Comparison of ENCODE assay signal across 11 cellular contexts in the genomic region with DNA sequence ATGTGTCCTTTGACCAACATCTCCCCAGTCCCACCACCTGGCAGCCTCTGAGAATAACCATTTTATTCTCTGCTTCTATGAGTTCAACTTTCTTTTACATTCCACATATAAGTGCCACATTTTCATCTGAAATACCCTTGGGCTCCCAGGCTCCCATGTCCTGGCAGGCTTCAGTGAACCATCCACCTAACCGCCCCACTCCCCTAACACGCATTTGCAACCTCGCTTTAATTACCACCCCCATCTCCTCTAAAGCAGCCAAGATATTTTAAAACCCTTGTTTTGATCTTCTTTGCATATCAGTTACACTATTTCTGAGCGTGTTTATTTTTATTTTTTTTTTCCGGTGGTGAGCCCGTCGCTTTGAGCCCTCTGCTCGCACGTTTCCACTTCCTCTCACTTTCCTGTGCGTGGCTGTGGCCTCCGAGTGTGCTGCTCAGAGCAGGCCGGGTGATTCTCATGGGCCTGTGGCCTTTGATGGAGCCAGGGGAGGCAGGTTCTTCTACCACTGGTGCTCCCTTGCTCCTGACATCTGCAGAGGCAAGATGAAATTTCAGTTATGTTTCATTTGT.
DNase-seq lines count a peak whose midpoint lies in the region; FAIRE-seq and TF ChIP-seq lines count a peak whose summit lies in the region.
"Had no signal": no experiment of that assay in that cellular context is flagged by ENCODE, and none has a peak within 500 bp of the region (broad histone marks: within the 10 kb centered on the region; RNA-seq: fewer than 3 reads in every experiment).

No MANE protein-coding gene starts in this region.

- no peak for TF ChIP-seq POLR2A in GM12891 (IDR thresholded peaks at IDR 0.05; ENCODE audit: low read depth, low read length)

- DNase-seq in GM12891 (ENCODE audit: insufficient read length, low spot score) (no peak), T-helper 1 cell (peak in 4 of 5 donors; percentile 11 to 69 (median 24)), NCI-H446 treated with DMSO at 0.1 percent for 48 hours (lab: John Stamatoyannopoulos, UW) (no peak), retina (no peak), HPDE6-E6E7 (ENCODE audit: extremely low spot score) (no peak), GM10266 (ENCODE audit: extremely low spot score) (no peak)
- peak; percentile 60 for DNase-seq in activated effector memory CD4-positive, alpha-beta T cell treated with Interleukin-2 at 50 U/mL for 16 hours
- peak; percentile 59 for DNase-seq in stimulated activated CD4-positive, alpha-beta T cell treated with anti-CD3 and anti-CD28 coated beads, Interleukin-15, amount 100 ng/mL, for 24 hours
- DNase-seq: DMS 273 treated with DMSO at 0.1 percent for 48 hours, kidney, NCI-H226 had no signal

- FAIRE-seq in GM12891 (lab: Jason Lieb, UNC), result peak; percentile 5
- FAIRE-seq: kidney had no signal

- TF ChIP-seq CTCF in GM10266 (IDR thresholded peaks at IDR 0.05; ENCODE audit: control insufficient read depth, insufficient read depth, low read depth, missing control alignments), result no peak

TF ChIP-seq in GM12891, 5 proteins besides CTCF, POLR2A, EP300 and RAD21:
- TF ChIP-seq SPI1 (IDR thresholded peaks at IDR 0.05; ENCODE audit: low read depth, low read length) (peak; percentile 63), POLR2AphosphoS5 (IDR thresholded peaks at IDR 0.05; ENCODE audit: low read depth, low read length) (no peak), POU2F2 (IDR thresholded peaks at IDR 0.05; ENCODE audit: low read depth, low read length) (no peak), TAF1 (IDR thresholded peaks at IDR 0.05; ENCODE audit: low read depth, low read length) (no peak)

Comparison
In these comparisons a context has a peak if more than half of its experiments do, and no peak if none do; other contexts are left out.
1. DNase-seq: peak in T-helper 1 cell (4 of 5), activated effector memory CD4-positive, alpha-beta T cell treated with Interleukin-2 at 50 U/mL for 16 hours (single experiment) and stimulated activated CD4-positive, alpha-beta T cell treated with anti-CD3 and anti-CD28 coated beads, Interleukin-15, amount 100 ng/mL, for 24 hours (single experiment); none in GM12891 (single experiment), NCI-H446 treated with DMSO at 0.1 percent for 48 hours (single experiment), retina (single experiment), HPDE6-E6E7 (single experiment) and GM10266 (single experiment).